ENCODE assay signal across 28 cellular contexts in the genomic region with DNA sequence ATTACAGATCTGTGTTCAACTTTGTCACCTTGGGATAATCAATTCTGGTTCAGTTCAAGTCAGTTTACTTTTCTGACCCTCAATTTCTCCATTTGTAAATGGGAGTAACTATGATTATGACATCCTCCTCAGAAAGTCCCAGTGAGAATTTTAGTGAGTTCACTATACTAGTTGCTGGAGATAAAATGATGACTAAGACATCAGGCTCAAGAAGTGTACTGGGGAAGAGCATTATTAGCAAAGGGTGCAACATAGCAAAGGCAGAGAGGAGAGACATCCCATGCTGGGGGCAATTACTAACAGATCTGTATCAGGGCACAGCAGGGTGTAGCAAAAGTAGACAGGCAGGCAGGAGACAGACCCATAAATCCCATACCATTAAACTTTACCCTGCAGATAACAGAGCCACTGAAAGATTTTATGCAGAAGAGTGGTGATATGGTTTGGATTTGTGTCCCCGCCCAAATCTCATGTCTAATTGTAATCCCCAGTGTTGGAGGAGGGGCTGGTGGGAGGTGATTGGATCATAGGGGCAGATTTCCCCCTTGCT.
"Had no signal": no experiment of that assay in that cellular context is flagged by ENCODE, and none has a peak within 500 bp of the region (broad histone marks: within the 10 kb centered on the region; RNA-seq: fewer than 3 reads in every experiment).

No MANE protein-coding gene starts in this region.

- H3K27me3 Mint-ChIP-seq: activated B cell treated with CpG ODN at 0.5 μM for 24 hours; activated naive CD8-positive, alpha-beta T cell; activated naive CD8-positive, alpha-beta T cell treated with anti-CD3 and anti-CD28 coated beads, Interleukin-2, amount 50 U/mL, for 24 hours had no signal

- H3K4me3 Mint-ChIP-seq: activated B cell treated with CpG ODN at 0.5 μM for 24 hours; activated CD4-positive, alpha-beta memory T cell treated with anti-CD3 and anti-CD28 coated beads for 36 hours; activated naive CD4-positive, alpha-beta T cell treated with anti-CD3 and anti-CD28 coated beads, Interleukin-2, amount 10 ng/mL, durations not matched to agents 7 days and 5 days; activated naive CD8-positive, alpha-beta T cell; activated naive CD8-positive, alpha-beta T cell treated with anti-CD3 and anti-CD28 coated beads, Interleukin-2, amount 50 U/mL, for 24 hours; brain had no signal

- H3K9me3 Mint-ChIP-seq: activated CD4-positive, alpha-beta memory T cell treated with anti-CD3 and anti-CD28 coated beads for 36 hours; activated naive CD4-positive, alpha-beta T cell treated with anti-CD3 and anti-CD28 coated beads, Interleukin-2, amount 10 ng/mL, durations not matched to agents 7 days and 5 days had no signal

- DNase-seq: activated B cell treated with CpG ODN at 0.5 μM for 24 hours; activated CD4-positive, alpha-beta memory T cell treated with anti-CD3 and anti-CD28 coated beads for 36 hours; activated CD4-positive, alpha-beta T cell treated with anti-CD3 and anti-CD28 coated beads for 4 hours; activated CD4-positive, alpha-beta T cell treated with anti-CD3 and anti-CD28 coated beads, Interleukin-2, amount 50 U/mL, for 1 hour; activated CD4-positive, CD25-positive, alpha-beta regulatory T cell treated with anti-CD3 and anti-CD28 coated beads, Interleukin-2, amount 50 U/mL, for 72 hours; activated CD8-positive, alpha-beta memory T cell treated with anti-CD3 and anti-CD28 coated beads, Interleukin-2, amount 50 U/mL, for 4 hours; activated effector memory CD4-positive, alpha-beta T cell treated with Interleukin-2 at 50 U/mL for 16 hours; activated naive CD4-positive, alpha-beta T cell treated with anti-CD3 and anti-CD28 coated beads, Interleukin-2, amount 10 ng/mL, durations not matched to agents 7 days and 5 days; activated naive CD8-positive, alpha-beta T cell treated with anti-CD3 and anti-CD28 coated beads, Interleukin-2, amount 50 U/mL, for 24 hours; activated T-cell treated with anti-CD3 and anti-CD28 coated beads for 4 hours; activated T-cell treated with anti-CD3 and anti-CD28 coated beads, Interleukin-2, amount 50 U/mL, for 48 hours; anterior cingulate cortex; caudate nucleus; cerebellar nuclear complex; Karpas-422; NCI-H1105; NCI-H1417 treated with DMSO at 0.1 percent for 48 hours; NCI-H1694; NCI-H1930; NCI-H2081 treated with DMSO at 0.1 percent for 48 hours; NCI-H226; NCI-H446 treated with DMSO at 0.1 percent for 48 hours; NCI-H524; OCI-M1; Right ventricle myocardium superior had no signal

- ATAC-seq: activated naive CD8-positive, alpha-beta T cell treated with anti-CD3 and anti-CD28 coated beads, Interleukin-2, amount 50 U/mL, for 24 hours had no signal

- FAIRE-seq: bronchial epithelial cell had no signal

- H3K4me1 Mint-ChIP-seq: activated naive CD4-positive, alpha-beta T cell treated with anti-CD3 and anti-CD28 coated beads, Interleukin-2, amount 10 ng/mL, durations not matched to agents 7 days and 5 days; activated naive CD8-positive, alpha-beta T cell treated with anti-CD3 and anti-CD28 coated beads, Interleukin-2, amount 50 U/mL, for 24 hours had no signal

- H3K36me3 Mint-ChIP-seq: activated CD4-positive, alpha-beta memory T cell treated with anti-CD3 and anti-CD28 coated beads for 36 hours; activated naive CD4-positive, alpha-beta T cell treated with anti-CD3 and anti-CD28 coated beads, Interleukin-2, amount 10 ng/mL, durations not matched to agents 7 days and 5 days; activated naive CD8-positive, alpha-beta T cell had no signal
